ENCODE assay signal across 15 cellular contexts in the genomic region with DNA sequence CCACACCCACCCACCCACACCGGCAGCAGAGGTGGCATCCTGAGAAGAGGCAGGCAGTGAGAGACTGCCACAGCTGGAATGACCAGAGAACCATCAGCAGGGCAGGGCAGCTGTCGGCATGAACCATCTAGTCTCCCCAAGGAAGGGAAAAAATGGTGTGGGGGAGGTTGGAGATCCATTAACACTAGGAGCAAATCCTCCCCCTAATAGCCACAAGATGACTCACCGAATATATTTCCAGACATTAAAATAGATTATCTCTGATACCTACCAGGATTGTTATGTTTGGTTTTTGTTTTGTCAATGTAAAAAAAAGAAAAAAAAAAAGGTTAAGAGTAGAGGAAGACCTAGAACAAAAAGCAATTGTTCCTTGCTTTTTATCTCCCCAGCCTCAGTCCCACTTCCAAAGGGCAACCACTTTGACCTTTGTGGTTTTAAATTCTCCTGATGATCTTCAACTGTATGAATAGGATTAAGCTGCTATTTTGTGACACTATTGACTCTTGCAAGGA. TPM values are rescaled to one million over a fixed set of nuclear protein-coding genes. Genes with fewer than 3 reads are reported as not detected.
A peak's percentile ranks its signal among the peaks of the same experiment; 100 is the strongest.
DNase-seq lines count a peak whose midpoint lies in the region; ATAC-seq, FAIRE-seq and TF ChIP-seq lines count a peak whose summit lies in the region.
"Had no signal": no experiment of that assay in that cellular context is flagged by ENCODE, and none has a peak within 500 bp of the region (broad histone marks: within the 10 kb centered on the region; RNA-seq: fewer than 3 reads in every experiment).

No MANE protein-coding gene starts in this region.

- POLR2A ChIA-PET in AG04450 (lab: Yijun Ruan, JAX) = no interaction called here

- H3K4me1 ChIP-seq in astrocyte (ENCODE audit: insufficient read depth, low read length) (peaks cover 21% of the 10 kb centered on the region), keratinocyte (ENCODE audit: control insufficient read depth, extremely low read depth, insufficient read depth, low read length) (peaks cover 20% of the 10 kb centered on the region)
- H3K4me1 ChIP-seq: BLaER1 treated with 17β-estradiol and CSF1 and Interleukin-3, amounts not matched to agents 10 nM and 100 nM had no signal

- TF ChIP-seq CTCF in AG04450 (IDR thresholded peaks at IDR 0.05; ENCODE audit: low read depth, low read length) (no peak), astrocyte (IDR thresholded peaks at IDR 0.05; ENCODE audit: insufficient read depth, low read depth, low read length) (no peak), keratinocyte (optimal IDR thresholded peaks at IDR 0.05 in 1 of 3, IDR thresholded peaks at IDR 0.05 in 1 of 3, conservative IDR thresholded peaks at IDR 0.05 in 1 of 3; ENCODE audit: extremely low read depth in 1 of 3, insufficient read depth in 2 of 3, low read length in 3 of 3) (no peak), CD14-positive monocyte (IDR thresholded peaks at IDR 0.05) (no peak)

- H3K9ac ChIP-seq in astrocyte (ENCODE audit: low read length) (no peak overlapping the region), keratinocyte (ENCODE audit: control insufficient read depth, extremely low read depth, insufficient read depth, low read length) (no peak overlapping the region)
- H3K9ac ChIP-seq: BLaER1 treated with 17β-estradiol and CSF1 and Interleukin-3, amounts not matched to agents 10 nM and 100 nM had no signal

- H3K79me2 ChIP-seq in astrocyte (ENCODE audit: insufficient read depth, low read length) = no peaks in the 10 kb centered on the region
- no peaks in the 10 kb centered on the region for H3K79me2 ChIP-seq in keratinocyte (ENCODE audit: control insufficient read depth, insufficient read depth, low read length)

- H3K9me3 Mint-ChIP-seq in astrocyte (ENCODE audit: unreplicated experiment) (no peaks in the 10 kb centered on the region), CD14-positive monocyte (no peaks in the 10 kb centered on the region)
- H3K9me3 Mint-ChIP-seq in activated T-helper 17 cell treated with anti-CD3 and anti-CD28 coated beads, Interleukin-2, amount 50 U/mL, for 72 hours = no peaks in the 10 kb centered on the region

- CTCF ChIA-PET in AG04450 (lab: Charles Lee) = interaction anchor here (0.7 to 1.7 kb wide), 2 partner anchors 21 to 79 kb away, joined by 3 to 9 read pairs; partner anchors contain the start of gene VPS36

- H3K27ac ChIP-seq in AG04450 (ENCODE audit: low read depth, low read length) (peak overlapping the region; percentile 21), astrocyte (ENCODE audit: low read depth, low read length) (no peak overlapping the region), keratinocyte (ENCODE audit: control insufficient read depth, insufficient read depth, low read length) (no peak overlapping the region)
- H3K27ac ChIP-seq: BLaER1 treated with 17β-estradiol and CSF1 and Interleukin-3, amounts not matched to agents 10 nM and 100 nM had no signal

- no peaks in the 10 kb centered on the region for H3K27me3 ChIP-seq in AG04450 (ENCODE audit: control insufficient read depth, insufficient read depth, low read length)
- no peaks in the 10 kb centered on the region for H3K27me3 ChIP-seq in astrocyte (ENCODE audit: insufficient read depth, low read length)
- H3K27me3 ChIP-seq in keratinocyte (ENCODE audit: control insufficient read depth, extremely low read depth, insufficient read depth, low read length) = no peaks in the 10 kb centered on the region
- H3K27me3 ChIP-seq: BLaER1 treated with 17β-estradiol and CSF1 and Interleukin-3, amounts not matched to agents 10 nM and 100 nM had no signal

- H3K27me3 Mint-ChIP-seq in astrocyte (ENCODE audit: low read depth, unreplicated experiment) = no peaks in the 10 kb centered on the region
- no peaks in the 10 kb centered on the region for H3K27me3 Mint-ChIP-seq in activated T-helper 17 cell treated with anti-CD3 and anti-CD28 coated beads, Interleukin-2, amount 50 U/mL, for 72 hours
- H3K27me3 Mint-ChIP-seq in CD14-positive monocyte (ENCODE audit: low read depth in 3 of 3) = peaks cover 1 to 4% (median 2%) of the 10 kb centered on the region in 3 donors
- H3K27me3 Mint-ChIP-seq: type B pancreatic cell had no signal

- no peak overlapping the region for H3K27ac Mint-ChIP-seq in astrocyte (ENCODE audit: unreplicated experiment)
- no peak overlapping the region for H3K27ac Mint-ChIP-seq in activated T-helper 17 cell treated with anti-CD3 and anti-CD28 coated beads, Interleukin-2, amount 50 U/mL, for 72 hours
- no peak overlapping the region for H3K27ac Mint-ChIP-seq in CD14-positive monocyte
- H3K27ac Mint-ChIP-seq: type B pancreatic cell had no signal

- peak overlapping the region; percentile 58 for H3K4me2 ChIP-seq in astrocyte (ENCODE audit: low read length)
- H3K4me2 ChIP-seq in keratinocyte (ENCODE audit: control insufficient read depth, extremely low read depth, insufficient read depth, low read depth, low read length) = peak overlapping the region; percentile 32
- H3K4me2 ChIP-seq: BLaER1 treated with 17β-estradiol and CSF1 and Interleukin-3, amounts not matched to agents 10 nM and 100 nM had no signal

- intact Hi-C loops in CD14-positive monocyte (cut with micrococcal nuclease) = no loop called here

- H3K4me3 ChIP-seq in AG04450 (ENCODE audit: low read depth, low read length) = no peak overlapping the region
- H3K4me3 ChIP-seq in astrocyte (ENCODE audit: insufficient read depth, low read depth, low read length) = no peak overlapping the region
- H3K4me3 ChIP-seq in keratinocyte (ENCODE audit: control insufficient read depth in 2 of 3, extremely low read depth in 1 of 3, insufficient read depth in 2 of 3, low read depth in 1 of 3, low read length in 3 of 3) = no peak overlapping the region
- H3K4me3 ChIP-seq: BLaER1 treated with 17β-estradiol and CSF1 and Interleukin-3, amounts not matched to agents 10 nM and 100 nM had no signal

- dilution Hi-C loops in keratinocyte (cut with MboI; ENCODE audit: extremely low pct_ligation_motif_present, low sequenced_read_pairs) = no loop called here

- DNase-seq in AG04450 (ENCODE audit: low read depth, low spot score) (no peak), HPDE6-E6E7 (ENCODE audit: extremely low spot score) (peak; percentile 9), astrocyte (ENCODE audit: low read depth) (peak; percentile 87), keratinocyte (ENCODE audit: low read depth, low spot score) (no peak), CD14-positive monocyte (ENCODE audit: low spot score) (no peak)
- DNase-seq in stimulated activated CD4-positive, alpha-beta T cell treated with anti-CD3 and anti-CD28 coated beads, Interleukin-2, amount 100 ng/mL, for 24 hours = no peak
- DNase-seq: amniotic stem cell, Karpas-422, left cardiac atrium, NCI-H446 treated with DMSO at 0.1 percent for 48 hours, T-helper 1 cell had no signal

- no peak overlapping the region for H2AFZ ChIP-seq in astrocyte (ENCODE audit: low read depth, low read length)
- no peak overlapping the region for H2AFZ ChIP-seq in keratinocyte (ENCODE audit: control insufficient read depth, low read length)

- FAIRE-seq in astrocyte (lab: Jason Lieb, UNC) = peak; percentile 87
- peak; percentile 67 for FAIRE-seq in keratinocyte (lab: Jason Lieb, UNC)

- H3K4me1 Mint-ChIP-seq in astrocyte (ENCODE audit: low read depth, unreplicated experiment) = peaks cover 21% of the 10 kb centered on the region
- no peaks in the 10 kb centered on the region for H3K4me1 Mint-ChIP-seq in activated T-helper 17 cell treated with anti-CD3 and anti-CD28 coated beads, Interleukin-2, amount 50 U/mL, for 72 hours
- no peaks in the 10 kb centered on the region for H3K4me1 Mint-ChIP-seq in CD14-positive monocyte

- no peaks in the 10 kb centered on the region for H3K9me1 ChIP-seq in keratinocyte (ENCODE audit: control insufficient read depth, extremely low read depth, insufficient read depth, low read length)

- H4K20me1 ChIP-seq in astrocyte (ENCODE audit: insufficient read depth, low read length) (no peaks in the 10 kb centered on the region), keratinocyte (ENCODE audit: control insufficient read depth, extremely low read depth, insufficient read depth, low read length) (no peaks in the 10 kb centered on the region)
- H4K20me1 ChIP-seq: BLaER1 treated with 17β-estradiol and CSF1 and Interleukin-3, amounts not matched to agents 10 nM and 100 nM had no signal

- H3K9me3 ChIP-seq in AG04450 (ENCODE audit: control insufficient read depth, insufficient read depth, low read length) (no peaks in the 10 kb centered on the region), astrocyte (ENCODE audit: insufficient read depth, low read depth, low read length) (no peaks in the 10 kb centered on the region), keratinocyte (ENCODE audit: control insufficient read depth, low read depth, low read length) (no peaks in the 10 kb centered on the region)
- H3K9me3 ChIP-seq: BLaER1 treated with 17β-estradiol and CSF1 and Interleukin-3, amounts not matched to agents 10 nM and 100 nM had no signal

- H3K36me3 Mint-ChIP-seq in astrocyte (ENCODE audit: low read depth, unreplicated experiment) (peaks cover 2% of the 10 kb centered on the region), CD14-positive monocyte (no peaks in the 10 kb centered on the region)
- no peaks in the 10 kb centered on the region for H3K36me3 Mint-ChIP-seq in activated T-helper 17 cell treated with anti-CD3 and anti-CD28 coated beads, Interleukin-2, amount 50 U/mL, for 72 hours (ENCODE audit: low read depth)
- H3K36me3 Mint-ChIP-seq: type B pancreatic cell had no signal

- no peak overlapping the region for H3K4me3 Mint-ChIP-seq in astrocyte (ENCODE audit: unreplicated experiment)
- H3K4me3 Mint-ChIP-seq in activated T-helper 17 cell treated with anti-CD3 and anti-CD28 coated beads, Interleukin-2, amount 50 U/mL, for 72 hours = no peak overlapping the region
- no peak overlapping the region for H3K4me3 Mint-ChIP-seq in CD14-positive monocyte
- H3K4me3 Mint-ChIP-seq: type B pancreatic cell had no signal

- H3K36me3 ChIP-seq in astrocyte (ENCODE audit: insufficient read depth, low read length) = no peaks in the 10 kb centered on the region
- H3K36me3 ChIP-seq in keratinocyte (ENCODE audit: control insufficient read depth in 2 of 2, extremely low read depth in 1 of 2, insufficient read depth in 2 of 2, low read length in 2 of 2) = no peaks in the 10 kb centered on the region
- H3K36me3 ChIP-seq: BLaER1 treated with 17β-estradiol and CSF1 and Interleukin-3, amounts not matched to agents 10 nM and 100 nM had no signal

- ATAC-seq in activated T-helper 17 cell treated with anti-CD3 and anti-CD28 coated beads, Interleukin-2, amount 50 U/mL, for 72 hours (replicated peaks) = no peak
- no peak for ATAC-seq in HG03039 (IDR thresholded peaks at IDR 0.05; ENCODE audit: unreplicated experiment)

RNA-seq across cellular contexts. Expression of gene THSD1, which starts 34.2 kb away (rescaled TPM):
- polyA plus RNA-seq in AG04450 (2011; rRNA removed) (7.9 and 8.3 TPM in 2 replicates), keratinocyte (9.2 to 15.4 TPM (median 9.7 TPM) in 3 replicates), CD14-positive monocyte (not detected)
- polyA minus RNA-seq in AG04450 (2011; rRNA and poly(A)+ RNA removed) = 17.9 and 19.3 TPM in 2 replicates
- total RNA-seq in astrocyte = 14.4 and 18.7 TPM in 2 replicates
- 8.0 TPM for polyA plus RNA-seq in keratinocyte (2011; ENCODE audit: low read depth)
- 5.2 and 5.3 TPM in 2 replicates for polyA plus RNA-seq in keratinocyte (2011; cell fraction: cytosol; rRNA removed)
- 21.1 and 25.2 TPM in 2 replicates for polyA plus RNA-seq in keratinocyte (2011; cell fraction: nucleus; rRNA removed)
- polyA plus RNA-seq in keratinocyte (2012; ENCODE audit: low replicate concordance) = 6.5 and 11.4 TPM in 2 replicates
- polyA minus RNA-seq in keratinocyte = 9.6 to 25.4 TPM (median 19.5 TPM) in 3 replicates
- polyA minus RNA-seq in keratinocyte (2011; cell fraction: cytosol; rRNA and poly(A)+ RNA removed) = 10.7 TPM
- polyA minus RNA-seq in keratinocyte (2011; cell fraction: nucleus; rRNA and poly(A)+ RNA removed) = 20.2 and 27.3 TPM in 2 replicates
- under 1 TPM; 0.32 to 0.54 TPM for total RNA-seq in activated T-helper 17 cell treated with anti-CD3 and anti-CD28 coated beads, Interleukin-2, amount 50 U/mL, for 72 hours

Comparison
In these comparisons a context has a peak if more than half of its experiments do, and no peak if none do; other contexts are left out.
1. DNase-seq: peak in HPDE6-E6E7 (single experiment) and astrocyte (single experiment); none in AG04450 (single experiment), keratinocyte (single experiment), stimulated activated CD4-positive, alpha-beta T cell treated with anti-CD3 and anti-CD28 coated beads, Interleukin-2, amount 100 ng/mL, for 24 hours (0 of 2) and CD14-positive monocyte (single experiment).